14 cellular contexts compared by ENCODE assay signal in genomic region chrX:66042307-66043077, GRCh38. TPM values are rescaled to one million over a fixed set of nuclear protein-coding genes. Genes with fewer than 3 reads are reported as not detected.
DNase-seq lines count a peak whose midpoint lies in the region; ATAC-seq and TF ChIP-seq lines count a peak whose summit lies in the region.
"Had no signal": no experiment of that assay in that cellular context is flagged by ENCODE, and none has a peak within 500 bp of the region (broad histone marks: within the 10 kb centered on the region; RNA-seq: fewer than 3 reads in every experiment).

No MANE protein-coding gene starts in this region.

- no peak overlapping the region for H3K4me3 ChIP-seq in H7 (ENCODE audit: insufficient read depth, low read depth, low read length)
- H3K4me3 ChIP-seq: right lobe of liver had no signal

- DNase-seq in NCI-H510A (lab: John Stamatoyannopoulos, UW) (no peak), AG20443 (ENCODE audit: low spot score) (no peak), H7 (no peak), superior temporal gyrus (ENCODE audit: extremely low spot score) (no peak)
- DNase-seq: EL, islet precursor cell, NCI-H1436, right lobe of liver, T-helper 17 cell had no signal

- TF ChIP-seq POLR2A in GM18505 (IDR thresholded peaks at IDR 0.05; ENCODE audit: borderline replicate concordance, extremely low read depth, insufficient read depth, insufficient read length) = no peak

- ATAC-seq in GM18505 (IDR thresholded peaks at IDR 0.05; ENCODE audit: unreplicated experiment) (peak; percentile 34), GM19452 (IDR thresholded peaks at IDR 0.05; ENCODE audit: unreplicated experiment) (peak; percentile 52), HG02852 (IDR thresholded peaks at IDR 0.05; ENCODE audit: unreplicated experiment) (peak; percentile 45), HG03558 (IDR thresholded peaks at IDR 0.05; ENCODE audit: extremely low read depth, unreplicated experiment) (peak; percentile 33)
- ATAC-seq: right lobe of liver, T-helper 17 cell had no signal

- H3K36me3 ChIP-seq in H7 (replicated peaks; ENCODE audit: control insufficient read depth, insufficient read depth, low read length) = no peaks in the 10 kb centered on the region
- H3K36me3 ChIP-seq: right lobe of liver had no signal

- no peaks in the 10 kb centered on the region for H3K27me3 ChIP-seq in H7 (ENCODE audit: control insufficient read depth, insufficient read depth, low read length)
- H3K27me3 ChIP-seq: right lobe of liver had no signal

RNA-seq across cellular contexts. Expression of gene VSIG4, which starts 2.6 kb away (rescaled TPM):
- total RNA-seq in H7 (2014; rRNA removed; shearing (Covaris generic)) = not detected in 2 replicates
- total RNA-seq: B cell had no signal
